Comparison of ENCODE assay signal across 1 cellular context in the genomic region with DNA sequence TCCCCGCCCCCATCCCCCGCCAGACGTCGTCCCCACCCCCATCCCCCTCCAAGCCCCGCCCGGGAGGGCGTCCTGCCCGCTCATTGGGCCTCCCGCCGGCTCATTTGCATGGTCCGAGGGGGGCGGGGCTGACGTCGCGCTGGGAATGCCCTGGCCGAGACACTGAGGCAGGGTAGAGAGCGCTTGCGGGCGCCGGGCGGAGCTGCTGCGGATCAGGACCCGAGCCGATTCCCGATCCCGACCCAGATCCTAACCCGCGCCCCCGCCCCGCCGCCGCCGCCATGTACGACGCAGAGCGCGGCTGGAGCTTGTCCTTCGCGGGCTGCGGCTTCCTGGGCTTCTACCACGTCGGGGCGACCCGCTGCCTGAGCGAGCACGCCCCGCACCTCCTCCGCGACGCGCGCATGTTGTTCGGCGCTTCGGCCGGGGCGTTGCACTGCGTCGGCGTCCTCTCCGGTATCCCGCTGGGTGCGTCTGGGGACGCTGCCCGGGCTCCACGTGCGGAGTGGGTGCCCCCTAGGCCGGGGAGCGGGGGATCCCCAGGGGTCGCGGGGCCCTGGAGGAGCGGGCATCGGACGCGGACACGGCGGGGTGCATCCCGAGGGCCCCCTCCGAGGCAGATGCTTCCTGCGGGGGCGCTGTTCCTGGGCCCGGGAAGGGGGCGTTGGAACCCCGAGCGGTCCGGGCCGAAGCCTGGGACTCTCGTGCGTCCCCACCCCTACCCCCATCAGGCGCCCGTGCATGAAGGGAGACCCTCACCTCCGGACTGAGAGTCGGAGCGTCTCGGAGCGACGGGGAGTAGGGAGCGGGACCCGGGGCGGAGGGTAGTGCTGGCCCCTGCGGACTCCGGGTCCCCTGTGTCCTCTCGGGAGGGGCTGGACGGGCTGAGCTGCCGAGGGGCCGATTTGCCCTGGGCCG.
TF ChIP-seq lines count a peak whose summit lies in the region.

A gene with protein sequence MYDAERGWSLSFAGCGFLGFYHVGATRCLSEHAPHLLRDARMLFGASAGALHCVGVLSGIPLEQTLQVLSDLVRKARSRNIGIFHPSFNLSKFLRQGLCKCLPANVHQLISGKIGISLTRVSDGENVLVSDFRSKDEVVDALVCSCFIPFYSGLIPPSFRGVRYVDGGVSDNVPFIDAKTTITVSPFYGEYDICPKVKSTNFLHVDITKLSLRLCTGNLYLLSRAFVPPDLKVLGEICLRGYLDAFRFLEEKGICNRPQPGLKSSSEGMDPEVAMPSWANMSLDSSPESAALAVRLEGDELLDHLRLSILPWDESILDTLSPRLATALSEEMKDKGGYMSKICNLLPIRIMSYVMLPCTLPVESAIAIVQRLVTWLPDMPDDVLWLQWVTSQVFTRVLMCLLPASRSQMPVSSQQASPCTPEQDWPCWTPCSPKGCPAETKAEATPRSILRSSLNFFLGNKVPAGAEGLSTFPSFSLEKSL (plus strand): TSS at position 175 of the 918 bp plus-strand sequence. CDS start 107 bp downstream, at position 282.

TF ChIP-seq in K562, 482 proteins besides CTCF, POLR2A, EP300 and RAD21 (continued from another document and continues in another):
- TF ChIP-seq, protein P1, sequence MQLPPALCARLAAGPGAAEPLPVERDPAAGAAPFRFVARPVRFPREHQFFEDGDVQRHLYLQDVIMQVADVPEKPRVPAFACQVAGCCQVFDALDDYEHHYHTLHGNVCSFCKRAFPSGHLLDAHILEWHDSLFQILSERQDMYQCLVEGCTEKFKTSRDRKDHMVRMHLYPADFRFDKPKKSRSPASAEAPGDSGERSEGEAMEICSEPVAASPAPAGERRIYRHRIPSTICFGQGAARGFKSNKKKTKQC (CRISPR knock-in tag; IDR thresholded peaks at IDR 0.05): peak; percentile 48; the same call in 1 of the 2 replicates
- TF ChIP-seq, protein P2, sequence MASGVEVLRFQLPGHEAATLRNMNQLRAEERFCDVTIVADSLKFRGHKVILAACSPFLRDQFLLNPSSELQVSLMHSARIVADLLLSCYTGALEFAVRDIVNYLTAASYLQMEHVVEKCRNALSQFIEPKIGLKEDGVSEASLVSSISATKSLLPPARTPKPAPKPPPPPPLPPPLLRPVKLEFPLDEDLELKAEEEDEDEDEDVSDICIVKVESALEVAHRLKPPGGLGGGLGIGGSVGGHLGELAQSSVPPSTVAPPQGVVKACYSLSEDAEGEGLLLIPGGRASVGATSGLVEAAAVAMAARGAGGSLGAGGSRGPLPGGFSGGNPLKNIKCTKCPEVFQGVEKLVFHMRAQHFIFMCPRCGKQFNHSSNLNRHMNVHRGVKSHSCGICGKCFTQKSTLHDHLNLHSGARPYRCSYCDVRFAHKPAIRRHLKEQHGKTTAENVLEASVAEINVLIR (CRISPR knock-in tag; IDR thresholded peaks at IDR 0.05): no peak
- TF ChIP-seq TAF7 (tag; IDR thresholded peaks at IDR 0.05) (no peak), HNRNPH1 (optimal IDR thresholded peaks at IDR 0.05; ENCODE audit: low read depth, low read length) (no peak), ETV6 (IDR thresholded peaks at IDR 0.05; ENCODE audit: borderline replicate concordance in 1 of 2, low read depth in 2 of 2, low read length in 1 of 2) (no peak), ETV6 (CRISPR knock-in tag; IDR thresholded peaks at IDR 0.05; ENCODE audit: borderline replicate concordance) (no peak), LCOR (CRISPR knock-in tag; IDR thresholded peaks at IDR 0.05) (no peak), GTF2E2 (tag; IDR thresholded peaks at IDR 0.05) (no peak), CCNT2 (IDR thresholded peaks at IDR 0.05; ENCODE audit: borderline replicate concordance, extremely low read depth, insufficient read length, low read depth, low read length) (no peak), ZNF146 (CRISPR knock-in tag; IDR thresholded peaks at IDR 0.05; ENCODE audit: unreplicated experiment) (no peak), CBFA2T3 (IDR thresholded peaks at IDR 0.05) (no peak), HNRNPLL (IDR thresholded peaks at IDR 0.05; ENCODE audit: low read depth, low read length, poor library complexity, severe bottlenecking) (peak; percentile 44), MAFG (tag; conservative IDR thresholded peaks at IDR 0.05) (no peak), MYBL2 (IDR thresholded peaks at IDR 0.05; ENCODE audit: low read depth) (no peak), MYBL2 (CRISPR knock-in tag; IDR thresholded peaks at IDR 0.05; ENCODE audit: borderline replicate concordance) (no peak)
- TF ChIP-seq, protein P3, sequence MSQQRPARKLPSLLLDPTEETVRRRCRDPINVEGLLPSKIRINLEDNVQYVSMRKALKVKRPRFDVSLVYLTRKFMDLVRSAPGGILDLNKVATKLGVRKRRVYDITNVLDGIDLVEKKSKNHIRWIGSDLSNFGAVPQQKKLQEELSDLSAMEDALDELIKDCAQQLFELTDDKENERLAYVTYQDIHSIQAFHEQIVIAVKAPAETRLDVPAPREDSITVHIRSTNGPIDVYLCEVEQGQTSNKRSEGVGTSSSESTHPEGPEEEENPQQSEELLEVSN (IDR thresholded peaks at IDR 0.05; ENCODE audit: borderline replicate concordance in 1 of 2, extremely low read depth in 1 of 2, insufficient read depth in 1 of 2, insufficient read length in 1 of 2, low read depth in 1 of 2, low read length in 1 of 2, poor library complexity in 1 of 2, severe bottlenecking in 1 of 2): peak; percentile 69 to 80
- TF ChIP-seq, protein P4, sequence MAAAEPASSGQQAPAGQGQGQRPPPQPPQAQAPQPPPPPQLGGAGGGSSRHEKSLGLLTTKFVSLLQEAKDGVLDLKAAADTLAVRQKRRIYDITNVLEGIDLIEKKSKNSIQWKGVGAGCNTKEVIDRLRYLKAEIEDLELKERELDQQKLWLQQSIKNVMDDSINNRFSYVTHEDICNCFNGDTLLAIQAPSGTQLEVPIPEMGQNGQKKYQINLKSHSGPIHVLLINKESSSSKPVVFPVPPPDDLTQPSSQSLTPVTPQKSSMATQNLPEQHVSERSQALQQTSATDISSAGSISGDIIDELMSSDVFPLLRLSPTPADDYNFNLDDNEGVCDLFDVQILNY (CRISPR knock-in tag; IDR thresholded peaks at IDR 0.05): no peak
- TF ChIP-seq, protein P5, sequence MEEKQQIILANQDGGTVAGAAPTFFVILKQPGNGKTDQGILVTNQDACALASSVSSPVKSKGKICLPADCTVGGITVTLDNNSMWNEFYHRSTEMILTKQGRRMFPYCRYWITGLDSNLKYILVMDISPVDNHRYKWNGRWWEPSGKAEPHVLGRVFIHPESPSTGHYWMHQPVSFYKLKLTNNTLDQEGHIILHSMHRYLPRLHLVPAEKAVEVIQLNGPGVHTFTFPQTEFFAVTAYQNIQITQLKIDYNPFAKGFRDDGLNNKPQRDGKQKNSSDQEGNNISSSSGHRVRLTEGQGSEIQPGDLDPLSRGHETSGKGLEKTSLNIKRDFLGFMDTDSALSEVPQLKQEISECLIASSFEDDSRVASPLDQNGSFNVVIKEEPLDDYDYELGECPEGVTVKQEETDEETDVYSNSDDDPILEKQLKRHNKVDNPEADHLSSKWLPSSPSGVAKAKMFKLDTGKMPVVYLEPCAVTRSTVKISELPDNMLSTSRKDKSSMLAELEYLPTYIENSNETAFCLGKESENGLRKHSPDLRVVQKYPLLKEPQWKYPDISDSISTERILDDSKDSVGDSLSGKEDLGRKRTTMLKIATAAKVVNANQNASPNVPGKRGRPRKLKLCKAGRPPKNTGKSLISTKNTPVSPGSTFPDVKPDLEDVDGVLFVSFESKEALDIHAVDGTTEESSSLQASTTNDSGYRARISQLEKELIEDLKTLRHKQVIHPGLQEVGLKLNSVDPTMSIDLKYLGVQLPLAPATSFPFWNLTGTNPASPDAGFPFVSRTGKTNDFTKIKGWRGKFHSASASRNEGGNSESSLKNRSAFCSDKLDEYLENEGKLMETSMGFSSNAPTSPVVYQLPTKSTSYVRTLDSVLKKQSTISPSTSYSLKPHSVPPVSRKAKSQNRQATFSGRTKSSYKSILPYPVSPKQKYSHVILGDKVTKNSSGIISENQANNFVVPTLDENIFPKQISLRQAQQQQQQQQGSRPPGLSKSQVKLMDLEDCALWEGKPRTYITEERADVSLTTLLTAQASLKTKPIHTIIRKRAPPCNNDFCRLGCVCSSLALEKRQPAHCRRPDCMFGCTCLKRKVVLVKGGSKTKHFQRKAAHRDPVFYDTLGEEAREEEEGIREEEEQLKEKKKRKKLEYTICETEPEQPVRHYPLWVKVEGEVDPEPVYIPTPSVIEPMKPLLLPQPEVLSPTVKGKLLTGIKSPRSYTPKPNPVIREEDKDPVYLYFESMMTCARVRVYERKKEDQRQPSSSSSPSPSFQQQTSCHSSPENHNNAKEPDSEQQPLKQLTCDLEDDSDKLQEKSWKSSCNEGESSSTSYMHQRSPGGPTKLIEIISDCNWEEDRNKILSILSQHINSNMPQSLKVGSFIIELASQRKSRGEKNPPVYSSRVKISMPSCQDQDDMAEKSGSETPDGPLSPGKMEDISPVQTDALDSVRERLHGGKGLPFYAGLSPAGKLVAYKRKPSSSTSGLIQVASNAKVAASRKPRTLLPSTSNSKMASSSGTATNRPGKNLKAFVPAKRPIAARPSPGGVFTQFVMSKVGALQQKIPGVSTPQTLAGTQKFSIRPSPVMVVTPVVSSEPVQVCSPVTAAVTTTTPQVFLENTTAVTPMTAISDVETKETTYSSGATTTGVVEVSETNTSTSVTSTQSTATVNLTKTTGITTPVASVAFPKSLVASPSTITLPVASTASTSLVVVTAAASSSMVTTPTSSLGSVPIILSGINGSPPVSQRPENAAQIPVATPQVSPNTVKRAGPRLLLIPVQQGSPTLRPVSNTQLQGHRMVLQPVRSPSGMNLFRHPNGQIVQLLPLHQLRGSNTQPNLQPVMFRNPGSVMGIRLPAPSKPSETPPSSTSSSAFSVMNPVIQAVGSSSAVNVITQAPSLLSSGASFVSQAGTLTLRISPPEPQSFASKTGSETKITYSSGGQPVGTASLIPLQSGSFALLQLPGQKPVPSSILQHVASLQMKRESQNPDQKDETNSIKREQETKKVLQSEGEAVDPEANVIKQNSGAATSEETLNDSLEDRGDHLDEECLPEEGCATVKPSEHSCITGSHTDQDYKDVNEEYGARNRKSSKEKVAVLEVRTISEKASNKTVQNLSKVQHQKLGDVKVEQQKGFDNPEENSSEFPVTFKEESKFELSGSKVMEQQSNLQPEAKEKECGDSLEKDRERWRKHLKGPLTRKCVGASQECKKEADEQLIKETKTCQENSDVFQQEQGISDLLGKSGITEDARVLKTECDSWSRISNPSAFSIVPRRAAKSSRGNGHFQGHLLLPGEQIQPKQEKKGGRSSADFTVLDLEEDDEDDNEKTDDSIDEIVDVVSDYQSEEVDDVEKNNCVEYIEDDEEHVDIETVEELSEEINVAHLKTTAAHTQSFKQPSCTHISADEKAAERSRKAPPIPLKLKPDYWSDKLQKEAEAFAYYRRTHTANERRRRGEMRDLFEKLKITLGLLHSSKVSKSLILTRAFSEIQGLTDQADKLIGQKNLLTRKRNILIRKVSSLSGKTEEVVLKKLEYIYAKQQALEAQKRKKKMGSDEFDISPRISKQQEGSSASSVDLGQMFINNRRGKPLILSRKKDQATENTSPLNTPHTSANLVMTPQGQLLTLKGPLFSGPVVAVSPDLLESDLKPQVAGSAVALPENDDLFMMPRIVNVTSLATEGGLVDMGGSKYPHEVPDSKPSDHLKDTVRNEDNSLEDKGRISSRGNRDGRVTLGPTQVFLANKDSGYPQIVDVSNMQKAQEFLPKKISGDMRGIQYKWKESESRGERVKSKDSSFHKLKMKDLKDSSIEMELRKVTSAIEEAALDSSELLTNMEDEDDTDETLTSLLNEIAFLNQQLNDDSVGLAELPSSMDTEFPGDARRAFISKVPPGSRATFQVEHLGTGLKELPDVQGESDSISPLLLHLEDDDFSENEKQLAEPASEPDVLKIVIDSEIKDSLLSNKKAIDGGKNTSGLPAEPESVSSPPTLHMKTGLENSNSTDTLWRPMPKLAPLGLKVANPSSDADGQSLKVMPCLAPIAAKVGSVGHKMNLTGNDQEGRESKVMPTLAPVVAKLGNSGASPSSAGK (IDR thresholded peaks at IDR 0.05): peak; percentile 82
- TF ChIP-seq, protein P6, sequence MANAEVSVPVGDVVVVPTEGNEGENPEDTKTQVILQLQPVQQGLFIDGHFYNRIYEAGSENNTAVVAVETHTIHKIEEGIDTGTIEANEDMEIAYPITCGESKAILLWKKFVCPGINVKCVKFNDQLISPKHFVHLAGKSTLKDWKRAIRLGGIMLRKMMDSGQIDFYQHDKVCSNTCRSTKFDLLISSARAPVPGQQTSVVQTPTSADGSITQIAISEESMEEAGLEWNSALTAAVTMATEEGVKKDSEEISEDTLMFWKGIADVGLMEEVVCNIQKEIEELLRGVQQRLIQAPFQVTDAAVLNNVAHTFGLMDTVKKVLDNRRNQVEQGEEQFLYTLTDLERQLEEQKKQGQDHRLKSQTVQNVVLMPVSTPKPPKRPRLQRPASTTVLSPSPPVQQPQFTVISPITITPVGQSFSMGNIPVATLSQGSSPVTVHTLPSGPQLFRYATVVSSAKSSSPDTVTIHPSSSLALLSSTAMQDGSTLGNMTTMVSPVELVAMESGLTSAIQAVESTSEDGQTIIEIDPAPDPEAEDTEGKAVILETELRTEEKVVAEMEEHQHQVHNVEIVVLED (CRISPR knock-in tag; IDR thresholded peaks at IDR 0.05): no peak
- TF ChIP-seq, protein P7, sequence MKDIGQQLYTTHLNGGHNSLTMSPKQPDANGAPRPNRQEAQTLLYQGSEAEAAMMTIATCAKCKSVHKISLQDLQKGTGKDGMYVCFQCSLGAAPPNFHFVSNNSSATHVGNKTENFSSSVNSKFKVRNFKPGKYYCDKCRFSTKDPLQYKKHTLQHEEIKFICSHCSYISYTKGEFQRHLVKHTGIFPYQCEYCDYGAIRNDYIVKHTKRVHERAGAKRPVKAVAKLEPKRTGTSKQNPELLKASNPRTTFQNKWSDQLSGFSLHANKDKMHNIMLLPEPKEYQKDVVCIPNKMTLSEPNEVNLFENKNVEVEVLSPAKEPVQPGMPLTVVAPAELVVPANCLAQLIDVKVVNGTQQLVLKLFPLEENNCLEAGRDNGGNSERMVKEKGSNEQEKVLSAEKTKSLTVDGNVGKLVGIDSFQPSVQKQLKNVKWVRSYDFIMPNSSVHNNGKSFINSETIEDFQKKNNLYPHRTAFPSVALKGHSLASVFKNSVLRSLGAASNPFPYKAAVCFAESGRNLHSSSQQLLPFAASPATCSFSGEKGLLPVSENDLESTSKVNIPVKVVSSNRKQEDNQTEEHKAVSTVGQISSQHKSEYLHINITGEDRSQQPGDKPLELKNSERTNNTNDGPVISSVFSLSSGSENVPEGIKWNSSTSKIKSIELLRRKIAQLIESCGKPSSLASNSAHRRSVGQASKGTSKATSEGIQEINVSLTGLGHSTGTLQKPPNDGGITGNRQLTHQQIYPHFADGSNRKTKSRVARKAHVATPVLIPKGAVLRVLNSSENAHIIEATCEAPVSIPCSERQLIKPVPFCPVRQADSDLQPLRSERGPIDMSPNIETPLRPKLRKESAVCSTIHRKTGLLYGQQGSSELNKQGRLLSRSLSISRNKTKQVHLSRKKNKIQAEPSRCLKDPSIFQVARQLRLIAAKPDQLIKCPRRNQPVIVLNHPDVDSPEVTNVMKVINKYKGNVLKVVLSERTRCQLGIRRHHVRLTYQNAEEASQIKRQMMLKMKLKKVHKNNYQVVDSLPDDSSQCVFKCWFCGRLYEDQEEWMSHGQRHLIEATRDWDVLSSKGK (CRISPR knock-in tag; IDR thresholded peaks at IDR 0.05): no peak
- TF ChIP-seq, protein P8, sequence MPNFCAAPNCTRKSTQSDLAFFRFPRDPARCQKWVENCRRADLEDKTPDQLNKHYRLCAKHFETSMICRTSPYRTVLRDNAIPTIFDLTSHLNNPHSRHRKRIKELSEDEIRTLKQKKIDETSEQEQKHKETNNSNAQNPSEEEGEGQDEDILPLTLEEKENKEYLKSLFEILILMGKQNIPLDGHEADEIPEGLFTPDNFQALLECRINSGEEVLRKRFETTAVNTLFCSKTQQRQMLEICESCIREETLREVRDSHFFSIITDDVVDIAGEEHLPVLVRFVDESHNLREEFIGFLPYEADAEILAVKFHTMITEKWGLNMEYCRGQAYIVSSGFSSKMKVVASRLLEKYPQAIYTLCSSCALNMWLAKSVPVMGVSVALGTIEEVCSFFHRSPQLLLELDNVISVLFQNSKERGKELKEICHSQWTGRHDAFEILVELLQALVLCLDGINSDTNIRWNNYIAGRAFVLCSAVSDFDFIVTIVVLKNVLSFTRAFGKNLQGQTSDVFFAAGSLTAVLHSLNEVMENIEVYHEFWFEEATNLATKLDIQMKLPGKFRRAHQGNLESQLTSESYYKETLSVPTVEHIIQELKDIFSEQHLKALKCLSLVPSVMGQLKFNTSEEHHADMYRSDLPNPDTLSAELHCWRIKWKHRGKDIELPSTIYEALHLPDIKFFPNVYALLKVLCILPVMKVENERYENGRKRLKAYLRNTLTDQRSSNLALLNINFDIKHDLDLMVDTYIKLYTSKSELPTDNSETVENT (CRISPR knock-in tag; IDR thresholded peaks at IDR 0.05): no peak
